10 cellular contexts compared by ENCODE assay signal in genomic region chr5:162193012-162193411, GRCh38.
"Had no signal": no experiment of that assay in that cellular context is flagged by ENCODE, and none has a peak within 500 bp of the region (broad histone marks: within the 10 kb centered on the region; RNA-seq: fewer than 3 reads in every experiment).

No MANE protein-coding gene starts in this region.

- H2AFZ ChIP-seq: GM23248 had no signal

- H3K4me3 ChIP-seq: GM23248, GM23338, HAP-1 had no signal

- ATAC-seq: GM23338, HCT116 had no signal

- FAIRE-seq: H1 had no signal

- DNase-seq: GM23248, GOT3, H7, H9, HCEC 1CT, HFFc6 had no signal

- H3K27ac ChIP-seq: GM23248 had no signal

- H3K4me2 ChIP-seq: GM23338 had no signal

- H3K9me3 ChIP-seq: HAP-1 had no signal

- H3K9ac ChIP-seq: GM23248 had no signal

- H3K4me1 ChIP-seq: HAP-1 had no signal

- H3K36me3 ChIP-seq: HAP-1 had no signal
